19 cellular contexts compared by ENCODE assay signal in genomic region chrX:519741-520140, GRCh38.
DNase-seq lines count a peak whose midpoint lies in the region; ATAC-seq and TF ChIP-seq lines count a peak whose summit lies in the region.
"Had no signal": no experiment of that assay in that cellular context is flagged by ENCODE, and none has a peak within 500 bp of the region (broad histone marks: within the 10 kb centered on the region; RNA-seq: fewer than 3 reads in every experiment).

No MANE protein-coding gene starts in this region.

- peak; percentile 68 for DNase-seq in Daoy (ENCODE audit: low read depth)
- peak; percentile 67 for DNase-seq in RPMI7951 (ENCODE audit: low read depth)
- peak; percentile 63 for DNase-seq in islet precursor cell
- DNase-seq in progenitor cell of endocrine pancreas (ENCODE audit: low spot score, unreplicated experiment): no peak
- DNase-seq in NCI-H2029 treated with DMSO at 0.1 percent for 48 hours (lab: John Stamatoyannopoulos, UW): no peak
- DNase-seq: Caco-2; CD4-positive, alpha-beta memory T cell; DMS 273 treated with DMSO at 0.1 percent for 48 hours; DMS79 treated with DMSO at 0.1 percent for 48 hours; H7; MV-4-11; NCI-H1105 treated with DMSO at 0.1 percent for 48 hours; NCI-H2081; NCI-H446; NCI-H526; Peyer's patch had no signal

- no peaks in the 10 kb centered on the region for H3K4me1 Mint-ChIP-seq in progenitor cell of endocrine pancreas (ENCODE audit: low read depth)
- H3K4me1 Mint-ChIP-seq: CD4-positive, alpha-beta memory T cell had no signal

- no peak for TF ChIP-seq CTCF in progenitor cell of endocrine pancreas (IDR thresholded peaks at IDR 0.05; ENCODE audit: unreplicated experiment)

- no peaks in the 10 kb centered on the region for H3K36me3 Mint-ChIP-seq in progenitor cell of endocrine pancreas (ENCODE audit: insufficient read depth)
- H3K36me3 Mint-ChIP-seq: CD4-positive, alpha-beta memory T cell had no signal

- peak overlapping the region; percentile 56 for H3K27ac Mint-ChIP-seq in progenitor cell of endocrine pancreas
- H3K27ac Mint-ChIP-seq: CD4-positive, alpha-beta memory T cell had no signal

- H3K4me3 Mint-ChIP-seq in progenitor cell of endocrine pancreas (ENCODE audit: low read depth): no peak overlapping the region
- H3K4me3 Mint-ChIP-seq: CD4-positive, alpha-beta memory T cell had no signal

- H3K9me3 Mint-ChIP-seq in progenitor cell of endocrine pancreas (ENCODE audit: low read depth): peaks cover 2% of the 10 kb centered on the region

- no peak for ATAC-seq in HG02970 (IDR thresholded peaks at IDR 0.05; ENCODE audit: low FRiP score, unreplicated experiment)
- ATAC-seq in HG02870 (IDR thresholded peaks at IDR 0.05; ENCODE audit: unreplicated experiment): no peak
- ATAC-seq: Right ventricle myocardium inferior had no signal

- peaks cover 33% of the 10 kb centered on the region for H3K27me3 Mint-ChIP-seq in progenitor cell of endocrine pancreas
- H3K27me3 Mint-ChIP-seq: CD4-positive, alpha-beta memory T cell had no signal

Comparison
In these comparisons a context has a peak if more than half of its experiments do, and no peak if none do; other contexts are left out.
1. DNase-seq: peak in Daoy (single experiment), RPMI7951 (single experiment) and islet precursor cell (single experiment); none in progenitor cell of endocrine pancreas (single experiment) and NCI-H2029 treated with DMSO at 0.1 percent for 48 hours (single experiment).